In genomic region chr1:197614916-197615692, GRCh38 we compare ENCODE assay signal across 2 cellular contexts.
TF ChIP-seq lines count a peak whose summit lies in the region.

No MANE protein-coding gene starts in this region.

TF ChIP-seq in HCT116, 20 proteins besides CTCF, POLR2A, EP300 and RAD21 (continued from another document):
- TF ChIP-seq POLR2AphosphoS5 (IDR thresholded peaks at IDR 0.05; ENCODE audit: low read depth, low read length) (no peak), YY1 (IDR thresholded peaks at IDR 0.05; ENCODE audit: extremely low read depth, insufficient replicate concordance, low read depth, low read length) (no peak), ZBTB33 (IDR thresholded peaks at IDR 0.05; ENCODE audit: extremely low read depth, insufficient replicate concordance, low read length) (no peak), ZFX (IDR thresholded peaks at IDR 0.05) (no peak), CBX3 (IDR thresholded peaks at IDR 0.05; ENCODE audit: low read depth) (no peak), MAX (IDR thresholded peaks at IDR 0.05) (no peak), SP1 (IDR thresholded peaks at IDR 0.05; ENCODE audit: low read depth) (no peak)

TF ChIP-seq in WTC11, 78 proteins besides CTCF, POLR2A, EP300 and RAD21 (continued from another document):
- TF ChIP-seq FOXP4 (CRISPR knock-in tag; IDR thresholded peaks at IDR 0.05) (no peak), CBFB (CRISPR knock-in tag; IDR thresholded peaks at IDR 0.05; ENCODE audit: low read depth) (no peak), AFF4 (CRISPR knock-in tag; IDR thresholded peaks at IDR 0.05; ENCODE audit: borderline replicate concordance) (no peak), ZSCAN18 (CRISPR knock-in tag; IDR thresholded peaks at IDR 0.05) (no peak), ZNF121 (CRISPR knock-in tag; IDR thresholded peaks at IDR 0.05) (no peak), ATF3 (CRISPR knock-in tag; conservative IDR thresholded peaks at IDR 0.05) (no peak), FOXP1 (CRISPR knock-in tag; IDR thresholded peaks at IDR 0.05; ENCODE audit: borderline replicate concordance) (no peak), ZNF671 (CRISPR knock-in tag; IDR thresholded peaks at IDR 0.05) (no peak), E2F5 (CRISPR knock-in tag; IDR thresholded peaks at IDR 0.05) (no peak), MXD4 (CRISPR knock-in tag; IDR thresholded peaks at IDR 0.05; ENCODE audit: borderline replicate concordance) (no peak), ZNF416 (CRISPR knock-in tag; IDR thresholded peaks at IDR 0.05) (no peak)
